In genomic region chr2:43311276-43311675, GRCh38 we compare ENCODE assay signal across 10 cellular contexts.
DNase-seq lines count a peak whose midpoint lies in the region; ATAC-seq, FAIRE-seq and TF ChIP-seq lines count a peak whose summit lies in the region.
"Had no signal": no experiment of that assay in that cellular context is flagged by ENCODE, and none has a peak within 500 bp of the region (broad histone marks: within the 10 kb centered on the region; RNA-seq: fewer than 3 reads in every experiment).

No MANE protein-coding gene starts in this region.

- peaks cover 2% of the 10 kb centered on the region for H3K9me3 Mint-ChIP-seq in activated CD4-positive, alpha-beta memory T cell treated with anti-CD3 and anti-CD28 coated beads, Interleukin-2, amount 10 ng/mL, durations not matched to agents 7 days and 5 days

- POLR2A ChIA-PET in activated CD4-positive, alpha-beta memory T cell treated with anti-CD3 and anti-CD28 coated beads, Interleukin-2, amount 10 ng/mL, durations not matched to agents 7 days and 5 days (lab: Charles Lee), result no interaction called here

- peaks cover 8% of the 10 kb centered on the region for H3K36me3 Mint-ChIP-seq in activated CD4-positive, alpha-beta memory T cell treated with anti-CD3 and anti-CD28 coated beads, Interleukin-2, amount 10 ng/mL, durations not matched to agents 7 days and 5 days (ENCODE audit: low read depth)

- H3K4me1 ChIP-seq in esophagus muscularis mucosa, result peaks cover 40 to 54% (median 49%) of the 10 kb centered on the region in 4 donors
- peaks cover 13% of the 10 kb centered on the region for H3K4me1 ChIP-seq in prostate gland (replicated peaks)

- no peaks in the 10 kb centered on the region for H3K27me3 Mint-ChIP-seq in activated CD4-positive, alpha-beta memory T cell treated with anti-CD3 and anti-CD28 coated beads, Interleukin-2, amount 10 ng/mL, durations not matched to agents 7 days and 5 days

- no peak for FAIRE-seq in GM12892 (lab: Jason Lieb, UNC)

- CTCF ChIA-PET in activated CD4-positive, alpha-beta memory T cell treated with anti-CD3 and anti-CD28 coated beads, Interleukin-2, amount 10 ng/mL, durations not matched to agents 7 days and 5 days (lab: Charles Lee), result no interaction called here

- no peaks in the 10 kb centered on the region for H3K27me3 ChIP-seq in esophagus muscularis mucosa
- no peaks in the 10 kb centered on the region for H3K27me3 ChIP-seq in prostate gland (replicated peaks; ENCODE audit: insufficient read depth)

- H3K9me3 ChIP-seq in esophagus muscularis mucosa, result no peaks in the 10 kb centered on the region
- H3K9me3 ChIP-seq in prostate gland, result no peaks in the 10 kb centered on the region

- TF ChIP-seq POLR2A in esophagus muscularis mucosa (IDR thresholded peaks at IDR 0.05; ENCODE audit: low read depth), result no peak
- TF ChIP-seq POLR2A in prostate gland (IDR thresholded peaks at IDR 0.05), result no peak
- no peak for TF ChIP-seq POLR2A in GM12892 (IDR thresholded peaks at IDR 0.05; ENCODE audit: low read depth, low read length)

- no peak overlapping the region for H3K4me3 ChIP-seq in esophagus muscularis mucosa
- no peak overlapping the region for H3K4me3 ChIP-seq in prostate gland

- no peak overlapping the region for H3K27ac Mint-ChIP-seq in activated CD4-positive, alpha-beta memory T cell treated with anti-CD3 and anti-CD28 coated beads, Interleukin-2, amount 10 ng/mL, durations not matched to agents 7 days and 5 days

- no peak overlapping the region for H3K4me3 Mint-ChIP-seq in activated CD4-positive, alpha-beta memory T cell treated with anti-CD3 and anti-CD28 coated beads, Interleukin-2, amount 10 ng/mL, durations not matched to agents 7 days and 5 days

- intact Hi-C loops in esophagus muscularis mucosa (cut with DNase I) (no loop called here), prostate gland (cut with DNase I) (no loop called here)

- no peak for ATAC-seq in GM19397 (IDR thresholded peaks at IDR 0.05; ENCODE audit: unreplicated experiment)

- H3K36me3 ChIP-seq in esophagus muscularis mucosa, result no peaks in the 10 kb centered on the region
- H3K36me3 ChIP-seq in prostate gland, result no peaks in the 10 kb centered on the region

- peak overlapping the region; percentile 62 to 75 (median 68) for H3K27ac ChIP-seq in esophagus muscularis mucosa (replicated peaks in 1 of 4)
- peak overlapping the region; percentile 69 to 75 for H3K27ac ChIP-seq in prostate gland

- DNase-seq in EH (ENCODE audit: low read depth) (peak; percentile 77), SK-MEL-5 (ENCODE audit: low read depth, low spot score) (peak; percentile 37), esophagus muscularis mucosa (ENCODE audit: extremely low spot score) (no peak), prostate gland (ENCODE audit: low spot score) (peak; percentile 53), mesenteric fat pad (ENCODE audit: low spot score) (no peak), GM12892 (ENCODE audit: insufficient read length) (no peak)
- DNase-seq in activated CD4-positive, alpha-beta memory T cell treated with anti-CD3 and anti-CD28 coated beads, Interleukin-2, amount 10 ng/mL, durations not matched to agents 7 days and 5 days, result no peak
- DNase-seq: NCI-H1048, NCI-H82 had no signal

- H3K4me1 Mint-ChIP-seq in activated CD4-positive, alpha-beta memory T cell treated with anti-CD3 and anti-CD28 coated beads, Interleukin-2, amount 10 ng/mL, durations not matched to agents 7 days and 5 days, result peaks cover 16% of the 10 kb centered on the region

- TF ChIP-seq CTCF in esophagus muscularis mucosa (IDR thresholded peaks at IDR 0.05), result no peak
- TF ChIP-seq CTCF in prostate gland (IDR thresholded peaks at IDR 0.05), result no peak

- in situ Hi-C loops in SK-MEL-5 (cut with HindIII; ENCODE audit: low pct_unique_long_range_greater_than_20kb, low sequenced_read_pairs), result no loop called here

- no peak for TF ChIP-seq EP300 in esophagus muscularis mucosa (IDR thresholded peaks at IDR 0.05)

Comparison
In these comparisons a context has a peak if more than half of its experiments do, and no peak if none do; other contexts are left out.
1. DNase-seq: peak in EH (single experiment), SK-MEL-5 (single experiment) and prostate gland (single experiment); none in esophagus muscularis mucosa (single experiment), mesenteric fat pad (single experiment), activated CD4-positive, alpha-beta memory T cell treated with anti-CD3 and anti-CD28 coated beads, Interleukin-2, amount 10 ng/mL, durations not matched to agents 7 days and 5 days (single experiment) and GM12892 (single experiment).